8 cellular contexts compared by ENCODE assay signal in genomic region chr10:24952701-24953349, GRCh38. TPM values are rescaled to one million over a fixed set of nuclear protein-coding genes. Genes with fewer than 3 reads are reported as not detected.
DNase-seq lines count a peak whose midpoint lies in the region; FAIRE-seq and TF ChIP-seq lines count a peak whose summit lies in the region.

No MANE protein-coding gene starts in this region.

- H3K27ac ChIP-seq in layer of hippocampus (ENCODE audit: low read depth, low read length): peak overlapping the region; percentile 92

- H3K27me3 ChIP-seq in layer of hippocampus (ENCODE audit: control insufficient read depth, insufficient read depth, low read length): no peaks in the 10 kb centered on the region

- peak overlapping the region; percentile 55 for H3K4me3 ChIP-seq in Jurkat, Clone E6-1 (ENCODE audit: low read length)
- peak overlapping the region; percentile 61 for H3K4me3 ChIP-seq in choroid plexus epithelial cell (ENCODE audit: low read depth, low read length)

- TF ChIP-seq CTCF in D721Med (IDR thresholded peaks at IDR 0.05; ENCODE audit: insufficient read depth, missing control alignments) (peak; percentile 41), GM20000 (IDR thresholded peaks at IDR 0.05; ENCODE audit: extremely low read depth, missing control alignments) (peak; percentile 44), choroid plexus epithelial cell (conservative IDR thresholded peaks at IDR 0.05; ENCODE audit: low read depth, low read length) (peak; percentile 11)

- no peak for FAIRE-seq in D721Med (lab: Jason Lieb, UNC)

- DNase-seq in D721Med (ENCODE audit: insufficient read length, low spot score) (no peak), GM20000 (ENCODE audit: low spot score) (peak; percentile 76), choroid plexus epithelial cell (ENCODE audit: low read depth) (peak; percentile 47), SKM-1 (lab: John Stamatoyannopoulos, UW; ENCODE audit: unreplicated experiment) (no peak)
- DNase-seq in Jurkat, Clone E6-1 (ENCODE audit: low read depth, low spot score): no peak
- DNase-seq in activated CD4-positive, alpha-beta T cell treated with anti-CD3 and anti-CD28 coated beads for 24 hours (ENCODE audit: low read depth in 2 of 2): peak; percentile 19 to 20
- DNase-seq in stimulated activated CD4-positive, alpha-beta T cell treated with anti-CD3 and anti-CD28 coated beads, Interleukin-2, amount 100 ng/mL, for 24 hours: peak; percentile 53 to 54

RNA-seq across cellular contexts. Expression of gene PRTFDC1, which starts 0.4 kb away (rescaled TPM):
- 0.85 TPM for polyA plus RNA-seq in Jurkat, Clone E6-1 (2012; ENCODE audit: insufficient read depth, insufficient read length)

Comparison
In these comparisons a context has a peak if more than half of its experiments do, and no peak if none do; other contexts are left out.
1. DNase-seq: peak in GM20000 (single experiment), activated CD4-positive, alpha-beta T cell treated with anti-CD3 and anti-CD28 coated beads for 24 hours (2 of 2), choroid plexus epithelial cell (single experiment) and stimulated activated CD4-positive, alpha-beta T cell treated with anti-CD3 and anti-CD28 coated beads, Interleukin-2, amount 100 ng/mL, for 24 hours (2 of 2); none in D721Med (single experiment), Jurkat, Clone E6-1 (single experiment) and SKM-1 (single experiment).
2. Peak in every context shown above with its lines, with median percentiles within 50 percentile points of each other: CTCF ChIP-seq.